Comparison of ENCODE assay signal across 37 cellular contexts in the genomic region with DNA sequence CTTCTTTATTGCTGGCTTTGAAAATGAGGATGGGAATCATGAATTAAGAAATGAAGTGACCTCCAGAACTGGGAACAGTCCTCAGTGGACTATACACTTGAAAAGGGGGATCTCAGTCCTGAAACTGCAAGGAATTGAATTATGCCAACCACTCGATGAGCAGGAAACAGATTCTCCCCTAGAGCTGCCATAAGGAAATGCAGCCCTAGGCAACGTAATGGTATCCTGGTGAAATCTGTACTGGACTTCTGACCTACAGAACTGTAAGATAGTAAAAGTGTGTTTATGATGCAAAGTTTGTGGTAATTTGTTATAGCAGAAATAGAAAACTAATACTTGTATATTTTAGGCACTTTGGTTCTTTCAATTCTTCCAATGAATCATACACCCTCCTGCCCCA.
"Had no signal": no experiment of that assay in that cellular context is flagged by ENCODE, and none has a peak within 500 bp of the region (broad histone marks: within the 10 kb centered on the region; RNA-seq: fewer than 3 reads in every experiment).

No MANE protein-coding gene starts in this region.

- H3K27me3 ChIP-seq: adrenal gland, body of pancreas, breast epithelium had no signal

- H3K4me2 ChIP-seq: KMS-11, PC-9 had no signal

- H3K27ac ChIP-seq: adrenal gland, body of pancreas, breast epithelium, KMS-11, PC-9, RWPE1, SK-N-MC, VCaP had no signal

- H3K4me3 ChIP-seq: adrenal gland, body of pancreas, breast epithelium, PC-9, SK-N-MC had no signal

- H3K4me1 ChIP-seq: adrenal gland, body of pancreas, breast epithelium had no signal

- H2AFZ ChIP-seq: PC-9 had no signal

- DNase-seq: activated B cell treated with CpG ODN at 0.5 μM for 24 hours; activated CD4-positive, alpha-beta memory T cell treated with anti-CD3 and anti-CD28 coated beads for 36 hours; activated CD4-positive, alpha-beta T cell treated with anti-CD3 and anti-CD28 coated beads for 4 hours; activated CD4-positive, alpha-beta T cell treated with anti-CD3 and anti-CD28 coated beads, Interleukin-2, amount 50 U/mL, for 1 hour; activated CD4-positive, CD25-positive, alpha-beta regulatory T cell treated with anti-CD3 and anti-CD28 coated beads, Interleukin-2, amount 50 U/mL, for 72 hours; activated CD8-positive, alpha-beta memory T cell treated with anti-CD3 and anti-CD28 coated beads, Interleukin-2, amount 50 U/mL, for 4 hours; activated gamma-delta T cell treated with Interleukin-2 at 50 U/mL for 16 hours; activated naive CD4-positive, alpha-beta T cell treated with anti-CD3 and anti-CD28 coated beads for 36 hours; activated T-cell treated with anti-CD3 and anti-CD28 coated beads for 4 hours; activated T-cell treated with anti-CD3 and anti-CD28 coated beads, Interleukin-2, amount 50 U/mL, for 4 hours; adrenal gland; body of pancreas; cerebellar nuclear complex; NCI-H1092 treated with DMSO at 0.1 percent for 48 hours; NCI-H1417; NCI-H187 treated with DMSO at 0.1 percent for 48 hours; NCI-H2081; NCI-H2171 treated with DMSO at 0.1 percent for 48 hours; NCI-H2227 treated with DMSO at 0.1 percent for 48 hours; NCI-H446 treated with DMSO at 0.1 percent for 48 hours; NCI-H524; NCI-H69; NCI-H82; NK-92 treated with Interleukin-12 subunit alpha and Interleukin-12 subunit beta, amount 100 ng/mL, for 24 hours; PC-9; T-cell; T-helper 2 cell; T-helper 9 cell had no signal

- H3K36me3 ChIP-seq: adrenal gland, breast epithelium had no signal

- ATAC-seq: activated naive CD4-positive, alpha-beta T cell treated with anti-CD3 and anti-CD28 coated beads, Interleukin-2, amount 50 U/mL, for 72 hours; activated T-cell treated with anti-CD3 and anti-CD28 coated beads, Interleukin-2, amount 50 U/mL, for 4 hours; body of pancreas; Right ventricle myocardium inferior; T-cell had no signal

- FAIRE-seq: astrocyte, RCC 7860 had no signal

- H3K9ac ChIP-seq: KMS-11 had no signal

- H3K9me3 ChIP-seq: adrenal gland, body of pancreas, breast epithelium had no signal
